ENCODE assay signal across 1 cellular context in the genomic region with DNA sequence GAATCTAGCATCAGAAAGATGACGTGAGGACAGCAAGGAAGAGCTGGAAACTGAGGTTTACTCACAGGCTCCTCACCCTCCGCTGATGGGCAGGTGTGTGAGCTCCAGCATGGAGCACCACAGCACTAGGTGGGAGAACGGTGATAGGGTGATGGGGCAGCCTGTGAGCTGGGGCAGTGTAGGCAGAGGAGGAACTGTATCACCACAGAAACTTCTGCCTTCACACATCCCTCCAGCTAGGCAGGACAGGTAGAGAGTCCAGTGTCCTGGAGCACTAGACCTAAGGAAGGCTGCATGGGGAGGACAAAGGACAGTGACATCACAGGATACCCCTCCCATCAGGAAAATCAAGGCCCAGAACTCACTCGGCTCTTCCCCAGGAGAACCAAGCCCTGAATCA.
TF ChIP-seq lines count a peak whose summit lies in the region.

No MANE protein-coding gene starts in this region.

TF ChIP-seq in SK-N-SH treated with all-trans-retinoic acid at 6 μM for 48 hours, 23 proteins besides CTCF, POLR2A, EP300 and RAD21 (continued from another document):
- TF ChIP-seq, protein P1, sequence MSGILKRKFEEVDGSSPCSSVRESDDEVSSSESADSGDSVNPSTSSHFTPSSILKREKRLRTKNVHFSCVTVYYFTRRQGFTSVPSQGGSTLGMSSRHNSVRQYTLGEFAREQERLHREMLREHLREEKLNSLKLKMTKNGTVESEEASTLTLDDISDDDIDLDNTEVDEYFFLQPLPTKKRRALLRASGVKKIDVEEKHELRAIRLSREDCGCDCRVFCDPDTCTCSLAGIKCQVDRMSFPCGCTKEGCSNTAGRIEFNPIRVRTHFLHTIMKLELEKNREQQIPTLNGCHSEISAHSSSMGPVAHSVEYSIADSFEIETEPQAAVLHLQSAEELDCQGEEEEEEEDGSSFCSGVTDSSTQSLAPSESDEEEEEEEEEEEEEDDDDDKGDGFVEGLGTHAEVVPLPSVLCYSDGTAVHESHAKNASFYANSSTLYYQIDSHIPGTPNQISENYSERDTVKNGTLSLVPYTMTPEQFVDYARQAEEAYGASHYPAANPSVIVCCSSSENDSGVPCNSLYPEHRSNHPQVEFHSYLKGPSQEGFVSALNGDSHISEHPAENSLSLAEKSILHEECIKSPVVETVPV (CRISPR knock-in tag; IDR thresholded peaks at IDR 0.05), result no peak
- TF ChIP-seq ARNTL (CRISPR knock-in tag; IDR thresholded peaks at IDR 0.05; ENCODE audit: borderline replicate concordance, low read depth) (no peak), GLIS3 (CRISPR knock-in tag; IDR thresholded peaks at IDR 0.05) (no peak), TOX (CRISPR knock-in tag; IDR thresholded peaks at IDR 0.05; ENCODE audit: borderline replicate concordance) (no peak), ZFP3 (CRISPR knock-in tag; IDR thresholded peaks at IDR 0.05) (no peak), SNAI2 (CRISPR knock-in tag; IDR thresholded peaks at IDR 0.05) (no peak)
- TF ChIP-seq, protein P2, sequence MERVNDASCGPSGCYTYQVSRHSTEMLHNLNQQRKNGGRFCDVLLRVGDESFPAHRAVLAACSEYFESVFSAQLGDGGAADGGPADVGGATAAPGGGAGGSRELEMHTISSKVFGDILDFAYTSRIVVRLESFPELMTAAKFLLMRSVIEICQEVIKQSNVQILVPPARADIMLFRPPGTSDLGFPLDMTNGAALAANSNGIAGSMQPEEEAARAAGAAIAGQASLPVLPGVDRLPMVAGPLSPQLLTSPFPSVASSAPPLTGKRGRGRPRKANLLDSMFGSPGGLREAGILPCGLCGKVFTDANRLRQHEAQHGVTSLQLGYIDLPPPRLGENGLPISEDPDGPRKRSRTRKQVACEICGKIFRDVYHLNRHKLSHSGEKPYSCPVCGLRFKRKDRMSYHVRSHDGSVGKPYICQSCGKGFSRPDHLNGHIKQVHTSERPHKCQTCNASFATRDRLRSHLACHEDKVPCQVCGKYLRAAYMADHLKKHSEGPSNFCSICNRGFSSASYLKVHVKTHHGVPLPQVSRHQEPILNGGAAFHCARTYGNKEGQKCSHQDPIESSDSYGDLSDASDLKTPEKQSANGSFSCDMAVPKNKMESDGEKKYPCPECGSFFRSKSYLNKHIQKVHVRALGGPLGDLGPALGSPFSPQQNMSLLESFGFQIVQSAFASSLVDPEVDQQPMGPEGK (CRISPR knock-in tag; IDR thresholded peaks at IDR 0.05; ENCODE audit: borderline replicate concordance), result no peak
TF ChIP-seq in SK-N-SH treated with all-trans-retinoic acid at 6 μM for 48 hours: peak in this region for 0.
